ENCODE assay signal across 19 cellular contexts in the genomic region with DNA sequence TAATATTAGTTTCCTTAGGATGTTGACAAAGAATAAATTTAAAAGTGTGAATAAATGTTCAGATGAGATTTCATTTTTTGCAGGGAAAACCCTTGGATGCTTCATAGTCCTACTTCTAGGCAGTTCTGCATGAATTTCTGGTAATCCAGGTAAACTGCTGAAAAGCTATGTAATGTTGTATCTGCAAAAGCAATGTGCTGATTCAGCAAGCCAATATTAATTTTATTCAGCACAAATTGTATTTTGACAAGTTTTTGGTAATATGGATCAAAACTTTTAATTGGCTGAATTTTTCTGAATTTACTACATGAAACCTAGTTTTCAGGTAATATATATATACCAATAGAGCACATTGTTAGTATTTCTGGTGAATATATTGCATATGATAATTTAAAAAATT.
"Had no signal": no experiment of that assay in that cellular context is flagged by ENCODE, and none has a peak within 500 bp of the region (broad histone marks: within the 10 kb centered on the region; RNA-seq: fewer than 3 reads in every experiment).

No MANE protein-coding gene starts in this region.

- H3K27ac Mint-ChIP-seq: activated CD8-positive, alpha-beta T cell treated with anti-CD3 and anti-CD28 coated beads, Interleukin-2, amount 10 ng/mL, durations not matched to agents 7 days and 5 days; activated T-helper 1 cell treated with anti-CD3 and anti-CD28 coated beads, Interleukin-12 subunit alpha, Interleukin-12 subunit beta, Interleukin-2, Interleukin-4 antibody, amounts not matched to agents 30 ng/mL and 10 ng/mL and 1 ng/mL, durations not matched to agents 14 hours and 24 hours and 36 hours; T-helper 2 cell treated with Interferon-gamma antibody and Interleukin-4, amounts not matched to agents 5 μg/mL and 100 μg/mL, for 36 hours had no signal

- H3K4me1 ChIP-seq: colonic mucosa, left ventricle myocardium inferior had no signal

- ATAC-seq: activated CD8-positive, alpha-beta T cell treated with anti-CD3 and anti-CD28 coated beads, Interleukin-2, amount 10 ng/mL, durations not matched to agents 7 days and 5 days had no signal

- H3K4me3 ChIP-seq: colonic mucosa, left ventricle myocardium inferior had no signal

- DNase-seq: activated CD8-positive, alpha-beta memory T cell treated with anti-CD3 and anti-CD28 coated beads, Interleukin-2, amount 50 U/mL, for 48 hours; activated CD8-positive, alpha-beta T cell treated with anti-CD3 and anti-CD28 coated beads, Interleukin-2, amount 10 ng/mL, durations not matched to agents 7 days and 5 days; activated naive CD4-positive, alpha-beta T cell treated with Interleukin-2 at 50 U/mL for 16 hours; caudate nucleus; colonic mucosa; effector CD8-positive, alpha-beta T cell; erythroblast; glutamatergic neuron; islet precursor cell; left ventricle myocardium inferior; retina; stomach; SW 1271 had no signal

- H3K4me3 Mint-ChIP-seq: activated CD8-positive, alpha-beta T cell treated with anti-CD3 and anti-CD28 coated beads, Interleukin-2, amount 10 ng/mL, durations not matched to agents 7 days and 5 days; activated T-helper 1 cell treated with anti-CD3 and anti-CD28 coated beads, Interleukin-12 subunit alpha, Interleukin-12 subunit beta, Interleukin-2, Interleukin-4 antibody, amounts not matched to agents 30 ng/mL and 10 ng/mL and 1 ng/mL, durations not matched to agents 14 hours and 24 hours and 36 hours; neural crest cell; T-helper 2 cell treated with Interferon-gamma antibody and Interleukin-4, amounts not matched to agents 5 μg/mL and 100 μg/mL, for 36 hours had no signal

- H3K36me3 ChIP-seq: colonic mucosa, left ventricle myocardium inferior, stomach had no signal

- H3K9me3 ChIP-seq: colonic mucosa, left ventricle myocardium inferior, stomach had no signal

- H3K27ac ChIP-seq: colonic mucosa, left ventricle myocardium inferior had no signal

- H3K9ac ChIP-seq: parathyroid adenoma had no signal

- H3K9me3 Mint-ChIP-seq: activated T-helper 1 cell treated with anti-CD3 and anti-CD28 coated beads, Interleukin-12 subunit alpha, Interleukin-12 subunit beta, Interleukin-2, Interleukin-4 antibody, amounts not matched to agents 30 ng/mL and 10 ng/mL and 1 ng/mL, durations not matched to agents 14 hours and 24 hours and 36 hours; neural crest cell; T-helper 2 cell treated with Interferon-gamma antibody and Interleukin-4, amounts not matched to agents 5 μg/mL and 100 μg/mL, for 36 hours had no signal

- H3K4me1 Mint-ChIP-seq: neural crest cell had no signal

- FAIRE-seq: astrocyte, urothelium cell line had no signal

- H3K27me3 ChIP-seq: colonic mucosa, stomach had no signal
